1 cellular context compared by ENCODE assay signal in the genomic region with DNA sequence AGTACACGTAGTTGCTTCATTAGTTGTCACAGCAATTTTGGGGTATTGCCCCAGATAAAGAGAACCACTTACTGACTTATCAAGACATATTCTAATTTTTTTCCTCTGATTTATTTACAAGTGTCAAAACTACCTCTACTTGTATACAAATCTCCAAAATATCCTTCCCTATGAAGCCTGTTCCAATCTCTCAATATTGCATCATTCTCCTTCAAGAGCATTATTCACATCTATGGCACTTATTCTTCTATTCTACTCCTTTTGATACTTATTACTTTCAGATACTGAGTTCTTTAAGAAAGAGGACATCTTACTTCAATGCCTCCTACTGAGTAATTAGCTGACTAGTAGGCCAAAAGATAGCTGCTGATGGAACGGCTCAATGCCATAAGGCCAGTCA.
TF ChIP-seq lines count a peak whose summit lies in the region.

No MANE protein-coding gene starts in this region.

TF ChIP-seq in IMR-90, 13 proteins besides CTCF, POLR2A, EP300 and RAD21 (continued from another document):
- TF ChIP-seq, protein P1, sequence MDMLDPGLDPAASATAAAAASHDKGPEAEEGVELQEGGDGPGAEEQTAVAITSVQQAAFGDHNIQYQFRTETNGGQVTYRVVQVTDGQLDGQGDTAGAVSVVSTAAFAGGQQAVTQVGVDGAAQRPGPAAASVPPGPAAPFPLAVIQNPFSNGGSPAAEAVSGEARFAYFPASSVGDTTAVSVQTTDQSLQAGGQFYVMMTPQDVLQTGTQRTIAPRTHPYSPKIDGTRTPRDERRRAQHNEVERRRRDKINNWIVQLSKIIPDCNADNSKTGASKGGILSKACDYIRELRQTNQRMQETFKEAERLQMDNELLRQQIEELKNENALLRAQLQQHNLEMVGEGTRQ (IDR thresholded peaks at IDR 0.05; ENCODE audit: low read depth, low read length) = no peak
